Comparison of ENCODE assay signal across 1 cellular context in genomic region chr6:129184324-129184723, GRCh38.
TF ChIP-seq lines count a peak whose summit lies in the region.

No MANE protein-coding gene starts in this region.

TF ChIP-seq in SK-N-SH, 30 proteins besides CTCF, POLR2A, EP300 and RAD21 (continued from another document):
- TF ChIP-seq PBX3 (IDR thresholded peaks at IDR 0.05) (no peak), REST (IDR thresholded peaks at IDR 0.05; ENCODE audit: low read depth, low read length) (no peak), NRF1 (IDR thresholded peaks at IDR 0.05; ENCODE audit: low read depth, low read length) (no peak), MXI1 (IDR thresholded peaks at IDR 0.05; ENCODE audit: low read depth, low read length) (no peak), SIN3A (IDR thresholded peaks at IDR 0.05; ENCODE audit: borderline replicate concordance, low read depth, low read length) (no peak)
